12 cellular contexts compared by ENCODE assay signal in genomic region chr20:35001596-35002362, GRCh38. TPM values are rescaled to one million over a fixed set of nuclear protein-coding genes. Genes with fewer than 3 reads are reported as not detected.
A peak's percentile ranks its signal among the peaks of the same experiment; 100 is the strongest.
DNase-seq lines count a peak whose midpoint lies in the region; ATAC-seq, FAIRE-seq and TF ChIP-seq lines count a peak whose summit lies in the region.
"Had no signal": no experiment of that assay in that cellular context is flagged by ENCODE, and none has a peak within 500 bp of the region (broad histone marks: within the 10 kb centered on the region; RNA-seq: fewer than 3 reads in every experiment).

No MANE protein-coding gene starts in this region.

- WGBS in HepG2 (ENCODE audit: low lambda C conversion rate) = 94% methylated on average over 13 of the region's 15 CpGs

- TF ChIP-seq POLR2A in HepG2 (IDR thresholded peaks at IDR 0.05; ENCODE audit: insufficient read depth in 1 of 2, low read depth in 2 of 2, low read length in 2 of 2) = no peak

- H3K27ac ChIP-seq in HEK293 (ENCODE audit: extremely low read depth, low read depth, low read length) (no peak overlapping the region), brain microvascular endothelial cell (no peak overlapping the region), HepG2 (ENCODE audit: extremely low read length, insufficient read depth, low read length) (no peak overlapping the region)
- no peak overlapping the region for H3K27ac ChIP-seq in CD4-positive, alpha-beta memory T cell (ENCODE audit: low read depth, low read length)
- H3K27ac ChIP-seq: left lung had no signal

- H3K4me3 Mint-ChIP-seq in stimulated activated naive CD8-positive, alpha-beta T cell treated with anti-CD3 and anti-CD28 coated beads, Interleukin-15, amount 100 ng/mL, for 72 hours = no peak overlapping the region
- H3K4me3 Mint-ChIP-seq in CD4-positive, alpha-beta memory T cell = no peak overlapping the region

- H3K9me3 ChIP-seq in HEK293 (ENCODE audit: control insufficient read depth, insufficient read depth, low read depth, low read length) (no peaks in the 10 kb centered on the region), HepG2 (ENCODE audit: low read length) (no peaks in the 10 kb centered on the region)
- H3K9me3 ChIP-seq in CD4-positive, alpha-beta memory T cell (ENCODE audit: control insufficient read depth in 1 of 2, low read length in 2 of 2) = no peaks in the 10 kb centered on the region
- H3K9me3 ChIP-seq: left lung had no signal

- TF ChIP-seq EP300 in HepG2 (IDR thresholded peaks at IDR 0.05; ENCODE audit: low read depth in 2 of 2, low read length in 2 of 2) (no peak), HepG2 (CRISPR knock-in tag; IDR thresholded peaks at IDR 0.05; ENCODE audit: borderline replicate concordance) (no peak)

- H2AFZ ChIP-seq in HepG2 (ENCODE audit: low read length) = no peak overlapping the region

- no peaks in the 10 kb centered on the region for H3K9me3 Mint-ChIP-seq in stimulated activated naive CD8-positive, alpha-beta T cell treated with anti-CD3 and anti-CD28 coated beads, Interleukin-15, amount 100 ng/mL, for 72 hours
- peaks cover 0 to 3% (median 0%) of the 10 kb centered on the region in 8 donors for H3K9me3 Mint-ChIP-seq in CD4-positive, alpha-beta memory T cell

- in situ Hi-C loops in brain microvascular endothelial cell (cut with HindIII; ENCODE audit: low pct_ligation_motif_present, low sequenced_read_pairs) (no loop called here), HepG2 (cut with HindIII; ENCODE audit: extremely low pct_ligation_motif_present, low pct_unique_long_range_greater_than_20kb) (no loop called here)

- H3K4me1 ChIP-seq in HEK293 (ENCODE audit: control insufficient read depth, insufficient read depth, low read length) = no peaks in the 10 kb centered on the region
- H3K4me1 ChIP-seq in HepG2 (ENCODE audit: insufficient read depth, low read length) = peaks cover 11% of the 10 kb centered on the region
- H3K4me1 ChIP-seq in CD4-positive, alpha-beta memory T cell (ENCODE audit: insufficient read depth, low read length) = no peaks in the 10 kb centered on the region
- H3K4me1 ChIP-seq: left lung had no signal

- intact Hi-C loops in HepG2 (cut with micrococcal nuclease; ENCODE audit: unreplicated experiment) = loop anchor here (2.0 kb wide), 1 partner anchor 127 kb away; no protein-coding TSS in a partner anchor
- intact Hi-C loops in posterior vena cava (cut with DNase I) = no loop called here
- intact Hi-C loops in CD4-positive, alpha-beta memory T cell (cut with micrococcal nuclease) = no loop called here

- H3K4me2 ChIP-seq in HepG2 (ENCODE audit: low read depth, low read length) = no peak overlapping the region

- CTCF ChIA-PET in BJ (lab: Yijun Ruan, JAX) (interaction anchor here (0.7 to 3.7 kb wide), 5 partner anchors 9 to 137 kb away, joined by 3 to 17 read pairs (median 6); partner anchors contain the start of gene GGT7), HEK293 (lab: Yijun Ruan, JAX) (interaction anchor here (0.6 to 1.1 kb wide), 5 partner anchors 17 to 267 kb away, joined by 3 to 5 read pairs (median 4); no protein-coding TSS in a partner anchor), HepG2 (lab: Yijun Ruan, JAX; ENCODE audit: low intra/inter-chr PET ratio, low total read pairs) (interaction anchor here (1.6 kb wide), 1 partner anchor 128 kb away, joined by 16 read pairs; the partner anchor contains the start of gene GGT7)
- CTCF ChIA-PET in CD4-positive, alpha-beta memory T cell (lab: Charles Lee; ENCODE audit: partially characterized antibody) = interaction anchor here (1.1 to 1.7 kb wide), 3 partner anchors 121 to 167 kb away, joined by 3 to 5 read pairs (median 4); no protein-coding TSS in a partner anchor

- TF ChIP-seq CTCF in BJ (IDR thresholded peaks at IDR 0.05; ENCODE audit: insufficient read depth, low read depth, low read length) (peak; percentile 37; the same call in 1 of the 2 replicates), HEK293 (tag by site-specific recombination; IDR thresholded peaks at IDR 0.05) (0 out of 2 replicates have a peak, but pooled peaks have one; percentile 12), brain microvascular endothelial cell (IDR thresholded peaks at IDR 0.05; ENCODE audit: low read depth, low read length, missing control alignments) (peak; percentile 59), HepG2 (CRISPR knock-in tag; IDR thresholded peaks at IDR 0.05) (peak; percentile 69)

- no peaks in the 10 kb centered on the region for H3K27me3 ChIP-seq in BJ (ENCODE audit: control insufficient read depth, insufficient read depth, low read length)
- no peaks in the 10 kb centered on the region for H3K27me3 ChIP-seq in brain microvascular endothelial cell (replicated peaks)
- no peaks in the 10 kb centered on the region for H3K27me3 ChIP-seq in HepG2 (ENCODE audit: control insufficient read depth in 1 of 2, insufficient read depth in 2 of 2, low read length in 2 of 2)
- H3K27me3 ChIP-seq in CD4-positive, alpha-beta memory T cell (ENCODE audit: insufficient read depth, low read length) = no peaks in the 10 kb centered on the region
- H3K27me3 ChIP-seq: left lung had no signal

- DNase-seq in BJ (ENCODE audit: low read depth) (no peak), brain microvascular endothelial cell (no peak), HepG2 (ENCODE audit: low spot score) (no peak), posterior vena cava (ENCODE audit: low spot score) (no peak)
- DNase-seq in stimulated activated naive CD8-positive, alpha-beta T cell treated with anti-CD3 and anti-CD28 coated beads, Interleukin-15, amount 100 ng/mL, for 72 hours = no peak
- no peak for DNase-seq in CD4-positive, alpha-beta memory T cell
- DNase-seq: DMS79 treated with DMSO at 0.1 percent for 48 hours; NCI-H526 treated with DMSO at 0.1 percent for 48 hours; stimulated activated naive CD4-positive, alpha-beta T cell had no signal

- H4K20me1 ChIP-seq in HepG2 (ENCODE audit: insufficient read depth, low read length) = no peaks in the 10 kb centered on the region; the same call in 1 of the 2 replicates

- H3K79me2 ChIP-seq in HepG2 (ENCODE audit: insufficient read depth, low read length) = no peaks in the 10 kb centered on the region

- H3K36me3 ChIP-seq in BJ (ENCODE audit: control insufficient read depth, insufficient read depth, low read length) = peaks cover 67% of the 10 kb centered on the region
- peaks cover 0 to 94% of the 10 kb centered on the region in 2 experiments for H3K36me3 ChIP-seq in HEK293 (ENCODE audit: control insufficient read depth in 2 of 2, insufficient read depth in 1 of 2, low read length in 2 of 2)
- H3K36me3 ChIP-seq in brain microvascular endothelial cell (replicated peaks) = peaks cover 79% of the 10 kb centered on the region
- H3K36me3 ChIP-seq in HepG2 (replicated peaks in 1 of 2; ENCODE audit: control insufficient read depth in 1 of 2, insufficient read depth in 2 of 2, low read length in 2 of 2) = peaks cover 69 to 78% of the 10 kb centered on the region in 2 experiments
- peaks cover 54% of the 10 kb centered on the region for H3K36me3 ChIP-seq in CD4-positive, alpha-beta memory T cell (ENCODE audit: insufficient read depth, low read length)

- no peaks in the 10 kb centered on the region for H3K27me3 Mint-ChIP-seq in stimulated activated naive CD8-positive, alpha-beta T cell treated with anti-CD3 and anti-CD28 coated beads, Interleukin-15, amount 100 ng/mL, for 72 hours
- H3K27me3 Mint-ChIP-seq in CD4-positive, alpha-beta memory T cell = no peaks in the 10 kb centered on the region

- H3K4me3 ChIP-seq in BJ (ENCODE audit: low read depth, low read length) (no peak overlapping the region), HEK293 (ENCODE audit: low read depth, low read length) (no peak overlapping the region), brain microvascular endothelial cell (ENCODE audit: low read depth, low read length) (no peak overlapping the region), HepG2 (replicated peaks in 1 of 3; ENCODE audit: insufficient read depth in 1 of 3, low read depth in 2 of 3, low read length in 3 of 3) (no peak overlapping the region)
- no peak overlapping the region for H3K4me3 ChIP-seq in CD4-positive, alpha-beta memory T cell (ENCODE audit: low read length in 2 of 2)
- H3K4me3 ChIP-seq: left lung had no signal

- TF ChIP-seq RAD21 in HepG2 (CRISPR knock-in tag; IDR thresholded peaks at IDR 0.05) = no peak

- no TSS peak for BruUV-seq in HepG2 (replicated peaks; lab: Mats Ljungman, UMichigan)

- peak; percentile 16 for ATAC-seq in HepG2
- ATAC-seq in stimulated activated naive CD8-positive, alpha-beta T cell treated with anti-CD3 and anti-CD28 coated beads, Interleukin-15, amount 100 ng/mL, for 72 hours = no peak
- ATAC-seq in HG03571 (IDR thresholded peaks at IDR 0.05; ENCODE audit: unreplicated experiment) = no peak
- ATAC-seq: left lung had no signal

- no peak overlapping the region for H3K27ac Mint-ChIP-seq in stimulated activated naive CD8-positive, alpha-beta T cell treated with anti-CD3 and anti-CD28 coated beads, Interleukin-15, amount 100 ng/mL, for 72 hours
- peak overlapping the region in 1 of 7 donors; percentile 51 for H3K27ac Mint-ChIP-seq in CD4-positive, alpha-beta memory T cell

- peaks cover 35 to 78% of the 10 kb centered on the region in 2 donors for H3K36me3 Mint-ChIP-seq in CD4-positive, alpha-beta memory T cell

- POLR2A ChIA-PET in BJ (lab: Charles Lee) = no interaction called here
- POLR2A ChIA-PET in HEK293 (lab: Yijun Ruan, JAX) = no interaction called here
- POLR2A ChIA-PET in HepG2 (lab: Yijun Ruan, JAX) = interaction anchor here (1.8 kb wide), 1 partner anchor 47 kb away, joined by 5 read pairs; the partner anchor contains the start of genes GSS and MYH7B
- POLR2A ChIA-PET in CD4-positive, alpha-beta memory T cell (lab: Charles Lee; ENCODE audit: partially characterized antibody) = no interaction called here

- no peaks in the 10 kb centered on the region for H3K4me1 Mint-ChIP-seq in stimulated activated naive CD8-positive, alpha-beta T cell treated with anti-CD3 and anti-CD28 coated beads, Interleukin-15, amount 100 ng/mL, for 72 hours
- peaks cover 2 to 8% (median 5%) of the 10 kb centered on the region in 4 donors for H3K4me1 Mint-ChIP-seq in CD4-positive, alpha-beta memory T cell

- FAIRE-seq in HepG2 (lab: Jason Lieb, UNC) = peak; percentile 18

- H3K9ac ChIP-seq in HepG2 (ENCODE audit: insufficient read depth, low read depth, low read length) = no peak overlapping the region

RNA-seq across cellular contexts. Expression of gene MYH7B, which starts 46.1 kb away (rescaled TPM):
- polyA plus RNA-seq in BJ (2011; rRNA removed) (0.01 and 0.05 TPM in 2 replicates), HepG2 (2011; rRNA removed) (0.05 and 0.17 TPM in 2 replicates)
- 0.46 TPM in 1 of 2 replicates, not detected in the other for polyA minus RNA-seq in BJ (2011; rRNA and poly(A)+ RNA removed)
- total RNA-seq in HepG2 (2016; rRNA removed; fragmentation: Illumina TruSeq; extraction: Trizol) (0.18 and 0.20 TPM in 2 replicates), posterior vena cava (under 1 TPM; 0.42 to 0.57 TPM)
- total RNA-seq in HepG2 (2016; cell fraction: cytosol; rRNA removed; fragmentation: Illumina TruSeq; extraction: Trizol; ENCODE audit: low read depth) = 0.20 TPM in 1 of 2 replicates, not detected in the other
- 0.19 TPM in 1 of 2 replicates, not detected in the other for total RNA-seq in HepG2 (2016; cell fraction: insoluble cytoplasmic fraction; rRNA removed; fragmentation: Illumina TruSeq; extraction: Trizol)
- 0.14 and 0.25 TPM in 2 replicates for total RNA-seq in HepG2 (2016; cell fraction: membrane; rRNA removed; fragmentation: Illumina TruSeq; extraction: Trizol)
- 0.50 and 0.93 TPM in 2 replicates for total RNA-seq in HepG2 (2016; cell fraction: nucleus; rRNA removed; fragmentation: Illumina TruSeq; extraction: Trizol)
- polyA plus RNA-seq in HepG2 (2011; cell fraction: cytosol; rRNA removed) = 0.03 and 0.04 TPM in 2 replicates
- 0.80 and 0.90 TPM in 2 replicates for polyA plus RNA-seq in HepG2 (2011; cell fraction: nucleus; rRNA removed)
- polyA plus RNA-seq in HepG2 (2012) = 0.51 and 0.55 TPM in 2 replicates
- polyA plus RNA-seq in HepG2 (2016; cell fraction: cytosol; fragmentation: Illumina TruSeq; extraction: Trizol; ENCODE audit: low read depth) = 0.02 and 0.24 TPM in 2 replicates
- polyA plus RNA-seq in HepG2 (2016; cell fraction: insoluble cytoplasmic fraction; fragmentation: Illumina TruSeq; extraction: Trizol; ENCODE audit: low read depth) = 0.23 and 0.37 TPM in 2 replicates
- polyA plus RNA-seq in HepG2 (2016; cell fraction: membrane; fragmentation: Illumina TruSeq; extraction: Trizol; ENCODE audit: low read depth) = 0.21 and 0.32 TPM in 2 replicates
- 0.96 and 2.1 TPM in 2 replicates for polyA plus RNA-seq in HepG2 (2016; cell fraction: nucleus; fragmentation: Illumina TruSeq; extraction: Trizol; ENCODE audit: insufficient read depth, low read depth)
- 0.09 TPM in 1 of 2 replicates, not detected in the other for polyA minus RNA-seq in HepG2 (2011; rRNA and poly(A)+ RNA removed; ENCODE audit: low replicate concordance)
- polyA minus RNA-seq in HepG2 (2011; cell fraction: cytosol; rRNA and poly(A)+ RNA removed) = not detected in 2 replicates
- polyA minus RNA-seq in HepG2 (2011; cell fraction: nucleus; rRNA and poly(A)+ RNA removed) = 0.13 and 0.50 TPM in 2 replicates
- total RNA-seq in CD4-positive, alpha-beta memory T cell = under 1 TPM; 0.39 to 0.47 TPM
- polyA plus RNA-seq in CD4-positive, alpha-beta memory T cell = under 1 TPM in 1 of 2 donors, not detected in 1; 0.32 TPM

RNA-seq across cellular contexts. Expression of gene GSS, which starts 46.2 kb away (rescaled TPM):
- polyA plus RNA-seq in BJ (2011; rRNA removed) (85.9 and 110 TPM in 2 replicates), HepG2 (2011; rRNA removed) (74.1 and 80.1 TPM in 2 replicates)
- 36.9 and 53.7 TPM in 2 replicates for polyA minus RNA-seq in BJ (2011; rRNA and poly(A)+ RNA removed)
- total RNA-seq in HepG2 (2016; rRNA removed; fragmentation: Illumina TruSeq; extraction: Trizol) (102 and 107 TPM in 2 replicates), posterior vena cava (10 to 100 TPM; 23.2 to 25.5 TPM)
- 24.0 and 24.9 TPM in 2 replicates for total RNA-seq in HepG2 (2016; cell fraction: cytosol; rRNA removed; fragmentation: Illumina TruSeq; extraction: Trizol; ENCODE audit: low read depth)
- total RNA-seq in HepG2 (2016; cell fraction: insoluble cytoplasmic fraction; rRNA removed; fragmentation: Illumina TruSeq; extraction: Trizol) = 101 and 108 TPM in 2 replicates
- 34.7 and 36.9 TPM in 2 replicates for total RNA-seq in HepG2 (2016; cell fraction: membrane; rRNA removed; fragmentation: Illumina TruSeq; extraction: Trizol)
- 65.3 and 66.8 TPM in 2 replicates for total RNA-seq in HepG2 (2016; cell fraction: nucleus; rRNA removed; fragmentation: Illumina TruSeq; extraction: Trizol)
- polyA plus RNA-seq in HepG2 (2011; cell fraction: cytosol; rRNA removed) = 61.4 and 72.0 TPM in 2 replicates
- polyA plus RNA-seq in HepG2 (2011; cell fraction: nucleus; rRNA removed) = 134 and 148 TPM in 2 replicates
- polyA plus RNA-seq in HepG2 (2012) = 34.1 and 41.6 TPM in 2 replicates
- polyA plus RNA-seq in HepG2 (2016; cell fraction: cytosol; fragmentation: Illumina TruSeq; extraction: Trizol; ENCODE audit: low read depth) = 19.2 and 19.4 TPM in 2 replicates
- 102 and 104 TPM in 2 replicates for polyA plus RNA-seq in HepG2 (2016; cell fraction: insoluble cytoplasmic fraction; fragmentation: Illumina TruSeq; extraction: Trizol; ENCODE audit: low read depth)
- 24.4 and 27.0 TPM in 2 replicates for polyA plus RNA-seq in HepG2 (2016; cell fraction: membrane; fragmentation: Illumina TruSeq; extraction: Trizol; ENCODE audit: low read depth)
- 106 and 116 TPM in 2 replicates for polyA plus RNA-seq in HepG2 (2016; cell fraction: nucleus; fragmentation: Illumina TruSeq; extraction: Trizol; ENCODE audit: insufficient read depth, low read depth)
- polyA minus RNA-seq in HepG2 (2011; rRNA and poly(A)+ RNA removed; ENCODE audit: low replicate concordance) = 86.0 and 125 TPM in 2 replicates
- polyA minus RNA-seq in HepG2 (2011; cell fraction: cytosol; rRNA and poly(A)+ RNA removed) = 23.0 and 28.1 TPM in 2 replicates
- polyA minus RNA-seq in HepG2 (2011; cell fraction: nucleus; rRNA and poly(A)+ RNA removed) = 65.4 and 67.3 TPM in 2 replicates
- total RNA-seq in CD4-positive, alpha-beta memory T cell = 10 to 100 TPM; 41.0 to 43.3 TPM
- 10 to 100 TPM; 32.2 to 38.6 TPM for polyA plus RNA-seq in CD4-positive, alpha-beta memory T cell

Comparison
In these comparisons a context has a peak if more than half of its experiments do, and no peak if none do; other contexts are left out.
1. CTCF ChIP-seq: peak in every context shown above with its lines; median percentile 69 in HepG2; 59 in brain microvascular endothelial cell; 37 in BJ; 12 in HEK293.